ENCODE assay signal across 8 cellular contexts in genomic region chr1:33255347-33256311, GRCh38. TPM values are rescaled to one million over a fixed set of nuclear protein-coding genes. Genes with fewer than 3 reads are reported as not detected.
DNase-seq lines count a peak whose midpoint lies in the region; ATAC-seq and TF ChIP-seq lines count a peak whose summit lies in the region.

No MANE protein-coding gene starts in this region.

- H3K27me3 ChIP-seq in Peyer's patch (no peaks in the 10 kb centered on the region), neuron (ENCODE audit: insufficient read depth, low read length) (no peaks in the 10 kb centered on the region), tibial nerve (no peaks in the 10 kb centered on the region)

- H3K9me3 ChIP-seq in Peyer's patch, result no peaks in the 10 kb centered on the region
- no peaks in the 10 kb centered on the region for H3K9me3 ChIP-seq in neuron (ENCODE audit: low read length)
- no peaks in the 10 kb centered on the region for H3K9me3 ChIP-seq in tibial nerve

- H3K4me1 ChIP-seq in Peyer's patch (peaks cover 0 to 19% (median 12%) of the 10 kb centered on the region in 4 donors), neuron (ENCODE audit: insufficient read depth, low read length) (peaks cover 28% of the 10 kb centered on the region), tibial nerve (peaks cover 0 to 36% (median 27%) of the 10 kb centered on the region in 4 donors)

- H3K27me3 Mint-ChIP-seq in activated naive CD4-positive, alpha-beta T cell treated with anti-CD3 and anti-CD28 coated beads for 36 hours (ENCODE audit: low read depth), result no peaks in the 10 kb centered on the region

- peak; percentile 55 to 59 for TF ChIP-seq POLR2A in Peyer's patch (IDR thresholded peaks at IDR 0.05)
- TF ChIP-seq POLR2A in tibial nerve (IDR thresholded peaks at IDR 0.05), result peak; percentile 31 to 56

- TF ChIP-seq CTCF in GM10248 (IDR thresholded peaks at IDR 0.05; ENCODE audit: control extremely low read depth, extremely low read depth, low read depth, missing control alignments) (peak; percentile 4), Peyer's patch (IDR thresholded peaks at IDR 0.05) (no peak), tibial nerve (IDR thresholded peaks at IDR 0.05) (peak in 1 of 5 experiments; percentile 26)

- peak overlapping the region; percentile 55 for H3K4me3 Mint-ChIP-seq in activated naive CD4-positive, alpha-beta T cell treated with anti-CD3 and anti-CD28 coated beads for 36 hours

- DNase-seq in GM10248 (ENCODE audit: extremely low spot score) (peak; percentile 60), Peyer's patch (peak; percentile 62 to 87 (median 75)), globus pallidus (ENCODE audit: low spot score) (peak; percentile 55), tibial nerve (ENCODE audit: low spot score in 2 of 2) (peak; percentile 49 to 58)
- DNase-seq in activated naive CD4-positive, alpha-beta T cell treated with anti-CD3 and anti-CD28 coated beads for 36 hours, result peak; percentile 66

- TF ChIP-seq EP300 in tibial nerve (IDR thresholded peaks at IDR 0.05), result peak in 1 of 2 donors; percentile 46

- no peak overlapping the region for H2AFZ ChIP-seq in neuron (ENCODE audit: low read depth, low read length)

- WGBS in tibial nerve, 2 donors, result 13 to 37% methylated on average over 18 to 44 of the region's 84 CpGs

- POLR2A ChIA-PET in GM10248 (lab: Yijun Ruan, JAX), result no interaction called here

- peak overlapping the region; percentile 50 to 75 (median 64) for H3K4me3 ChIP-seq in Peyer's patch
- peak overlapping the region; percentile 92 for H3K4me3 ChIP-seq in neuron (ENCODE audit: low read length)
- H3K4me3 ChIP-seq in tibial nerve, result peak overlapping the region; percentile 48 to 78 (median 50)

- H3K4me1 Mint-ChIP-seq in activated naive CD4-positive, alpha-beta T cell treated with anti-CD3 and anti-CD28 coated beads for 36 hours (ENCODE audit: low read depth), result peaks cover 29% of the 10 kb centered on the region

- H3K27ac ChIP-seq in Peyer's patch, result peak overlapping the region; percentile 80 to 92 (median 88)
- H3K27ac ChIP-seq in tibial nerve, result peak overlapping the region; percentile 69 to 98 (median 92)

- H3K36me3 Mint-ChIP-seq in activated naive CD4-positive, alpha-beta T cell treated with anti-CD3 and anti-CD28 coated beads for 36 hours (ENCODE audit: low read depth), result peaks cover 1% of the 10 kb centered on the region

- CTCF ChIA-PET in GM10248 (lab: Yijun Ruan, JAX), result interaction anchor here (1.0 to 1.3 kb wide), 2 partner anchors 14 to 40 kb away, joined by 3 to 4 read pairs; no protein-coding TSS in a partner anchor
- CTCF ChIA-PET in activated naive CD4-positive, alpha-beta T cell treated with anti-CD3 and anti-CD28 coated beads for 36 hours (lab: Charles Lee), result interaction anchor here (0.6 kb wide), 1 partner anchor 15 kb away, joined by 3 read pairs; no protein-coding TSS in a partner anchor

- no peaks in the 10 kb centered on the region for H3K9me3 Mint-ChIP-seq in activated naive CD4-positive, alpha-beta T cell treated with anti-CD3 and anti-CD28 coated beads for 36 hours

- H3K36me3 ChIP-seq in Peyer's patch (no peaks in the 10 kb centered on the region), neuron (ENCODE audit: insufficient read depth, low read length) (no peaks in the 10 kb centered on the region), tibial nerve (no peaks in the 10 kb centered on the region)

- ATAC-seq in HG03432 (IDR thresholded peaks at IDR 0.05; ENCODE audit: unreplicated experiment), result peak; percentile 21
- ATAC-seq in GM18873 (IDR thresholded peaks at IDR 0.05; ENCODE audit: low FRiP score, unreplicated experiment), result no peak

- intact Hi-C loops in activated naive CD4-positive, alpha-beta T cell treated with anti-CD3 and anti-CD28 coated beads for 36 hours (cut with micrococcal nuclease), result loop anchor here (1.0 to 5.0 kb wide), 4 partner anchors 73 to 217 kb away; partner anchors contain the start of genes TRIM62 and ZSCAN20

- no peak overlapping the region for H3K27ac Mint-ChIP-seq in activated naive CD4-positive, alpha-beta T cell treated with anti-CD3 and anti-CD28 coated beads for 36 hours

RNA-seq across cellular contexts. Expression of gene ZNF362, which starts 0.7 kb away (rescaled TPM):
- total RNA-seq in Peyer's patch (10 to 100 TPM in 2 of 4 donors, 1 to 10 TPM in 2; 5.9 to 28.9 (median 8.8) TPM), tibial nerve (10 to 100 TPM; 14.7 to 21.8 (median 17.3) TPM)
- 1 to 10 TPM; 8.1 to 8.8 TPM for total RNA-seq in activated naive CD4-positive, alpha-beta T cell treated with anti-CD3 and anti-CD28 coated beads for 36 hours
